In the genomic region with DNA sequence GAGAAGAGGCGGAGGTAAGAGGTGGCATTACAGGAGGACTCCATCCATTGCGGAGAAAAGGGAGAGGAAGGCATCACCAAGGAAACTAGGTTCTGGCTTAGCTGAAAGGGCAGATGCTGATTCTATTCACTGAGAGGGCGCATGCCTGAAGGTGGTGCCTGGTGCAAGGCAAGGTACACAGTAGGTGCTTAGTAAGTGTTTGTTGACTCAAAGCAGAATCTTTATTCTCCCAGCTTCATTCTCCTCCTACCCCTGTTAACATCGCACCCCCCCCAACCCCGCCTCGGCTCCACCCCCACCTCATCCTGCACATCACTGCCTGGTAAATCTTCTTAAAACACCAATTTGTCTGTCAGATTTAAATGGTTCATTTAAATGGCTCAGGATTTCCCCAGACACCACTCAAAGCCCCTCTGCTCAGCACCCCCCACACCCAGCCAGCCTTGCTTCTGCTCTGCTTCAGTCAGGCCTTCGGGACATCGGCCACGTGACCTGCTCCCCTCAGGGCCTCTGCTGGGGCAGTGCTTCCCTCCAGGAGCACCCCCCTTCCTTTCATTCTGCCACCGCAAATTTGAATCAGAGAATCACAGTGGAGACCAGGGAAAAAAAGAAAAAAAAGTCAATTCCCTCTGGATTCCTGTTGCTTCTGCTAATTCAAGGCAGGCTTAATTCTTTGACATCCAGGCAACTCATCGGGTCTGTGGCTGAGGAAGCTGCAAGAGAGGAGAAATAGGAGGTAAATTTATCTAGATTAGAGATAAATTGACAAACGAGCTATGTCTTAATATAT, we compare ENCODE assay signal across 1 cellular context.
TF ChIP-seq lines count a peak whose summit lies in the region.

No MANE protein-coding gene starts in this region.

TF ChIP-seq in GM23338, 12 proteins besides CTCF, POLR2A, EP300 and RAD21 (continued from another document):
- TF ChIP-seq STAT1 (IDR thresholded peaks at IDR 0.05; ENCODE audit: unreplicated experiment) (no peak), EZH2 (IDR thresholded peaks at IDR 0.05; ENCODE audit: low read depth, unreplicated experiment) (no peak), CREB1 (CRISPR knock-in tag; IDR thresholded peaks at IDR 0.05; ENCODE audit: low read depth) (no peak), ZNF331 (CRISPR knock-in tag; IDR thresholded peaks at IDR 0.05; ENCODE audit: low read depth) (no peak), JUNB (IDR thresholded peaks at IDR 0.05; ENCODE audit: unreplicated experiment) (no peak)
- TF ChIP-seq, protein P1, sequence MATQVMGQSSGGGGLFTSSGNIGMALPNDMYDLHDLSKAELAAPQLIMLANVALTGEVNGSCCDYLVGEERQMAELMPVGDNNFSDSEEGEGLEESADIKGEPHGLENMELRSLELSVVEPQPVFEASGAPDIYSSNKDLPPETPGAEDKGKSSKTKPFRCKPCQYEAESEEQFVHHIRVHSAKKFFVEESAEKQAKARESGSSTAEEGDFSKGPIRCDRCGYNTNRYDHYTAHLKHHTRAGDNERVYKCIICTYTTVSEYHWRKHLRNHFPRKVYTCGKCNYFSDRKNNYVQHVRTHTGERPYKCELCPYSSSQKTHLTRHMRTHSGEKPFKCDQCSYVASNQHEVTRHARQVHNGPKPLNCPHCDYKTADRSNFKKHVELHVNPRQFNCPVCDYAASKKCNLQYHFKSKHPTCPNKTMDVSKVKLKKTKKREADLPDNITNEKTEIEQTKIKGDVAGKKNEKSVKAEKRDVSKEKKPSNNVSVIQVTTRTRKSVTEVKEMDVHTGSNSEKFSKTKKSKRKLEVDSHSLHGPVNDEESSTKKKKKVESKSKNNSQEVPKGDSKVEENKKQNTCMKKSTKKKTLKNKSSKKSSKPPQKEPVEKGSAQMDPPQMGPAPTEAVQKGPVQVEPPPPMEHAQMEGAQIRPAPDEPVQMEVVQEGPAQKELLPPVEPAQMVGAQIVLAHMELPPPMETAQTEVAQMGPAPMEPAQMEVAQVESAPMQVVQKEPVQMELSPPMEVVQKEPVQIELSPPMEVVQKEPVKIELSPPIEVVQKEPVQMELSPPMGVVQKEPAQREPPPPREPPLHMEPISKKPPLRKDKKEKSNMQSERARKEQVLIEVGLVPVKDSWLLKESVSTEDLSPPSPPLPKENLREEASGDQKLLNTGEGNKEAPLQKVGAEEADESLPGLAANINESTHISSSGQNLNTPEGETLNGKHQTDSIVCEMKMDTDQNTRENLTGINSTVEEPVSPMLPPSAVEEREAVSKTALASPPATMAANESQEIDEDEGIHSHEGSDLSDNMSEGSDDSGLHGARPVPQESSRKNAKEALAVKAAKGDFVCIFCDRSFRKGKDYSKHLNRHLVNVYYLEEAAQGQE (IDR thresholded peaks at IDR 0.05; ENCODE audit: unreplicated experiment), result no peak
- TF ChIP-seq, protein P2, sequence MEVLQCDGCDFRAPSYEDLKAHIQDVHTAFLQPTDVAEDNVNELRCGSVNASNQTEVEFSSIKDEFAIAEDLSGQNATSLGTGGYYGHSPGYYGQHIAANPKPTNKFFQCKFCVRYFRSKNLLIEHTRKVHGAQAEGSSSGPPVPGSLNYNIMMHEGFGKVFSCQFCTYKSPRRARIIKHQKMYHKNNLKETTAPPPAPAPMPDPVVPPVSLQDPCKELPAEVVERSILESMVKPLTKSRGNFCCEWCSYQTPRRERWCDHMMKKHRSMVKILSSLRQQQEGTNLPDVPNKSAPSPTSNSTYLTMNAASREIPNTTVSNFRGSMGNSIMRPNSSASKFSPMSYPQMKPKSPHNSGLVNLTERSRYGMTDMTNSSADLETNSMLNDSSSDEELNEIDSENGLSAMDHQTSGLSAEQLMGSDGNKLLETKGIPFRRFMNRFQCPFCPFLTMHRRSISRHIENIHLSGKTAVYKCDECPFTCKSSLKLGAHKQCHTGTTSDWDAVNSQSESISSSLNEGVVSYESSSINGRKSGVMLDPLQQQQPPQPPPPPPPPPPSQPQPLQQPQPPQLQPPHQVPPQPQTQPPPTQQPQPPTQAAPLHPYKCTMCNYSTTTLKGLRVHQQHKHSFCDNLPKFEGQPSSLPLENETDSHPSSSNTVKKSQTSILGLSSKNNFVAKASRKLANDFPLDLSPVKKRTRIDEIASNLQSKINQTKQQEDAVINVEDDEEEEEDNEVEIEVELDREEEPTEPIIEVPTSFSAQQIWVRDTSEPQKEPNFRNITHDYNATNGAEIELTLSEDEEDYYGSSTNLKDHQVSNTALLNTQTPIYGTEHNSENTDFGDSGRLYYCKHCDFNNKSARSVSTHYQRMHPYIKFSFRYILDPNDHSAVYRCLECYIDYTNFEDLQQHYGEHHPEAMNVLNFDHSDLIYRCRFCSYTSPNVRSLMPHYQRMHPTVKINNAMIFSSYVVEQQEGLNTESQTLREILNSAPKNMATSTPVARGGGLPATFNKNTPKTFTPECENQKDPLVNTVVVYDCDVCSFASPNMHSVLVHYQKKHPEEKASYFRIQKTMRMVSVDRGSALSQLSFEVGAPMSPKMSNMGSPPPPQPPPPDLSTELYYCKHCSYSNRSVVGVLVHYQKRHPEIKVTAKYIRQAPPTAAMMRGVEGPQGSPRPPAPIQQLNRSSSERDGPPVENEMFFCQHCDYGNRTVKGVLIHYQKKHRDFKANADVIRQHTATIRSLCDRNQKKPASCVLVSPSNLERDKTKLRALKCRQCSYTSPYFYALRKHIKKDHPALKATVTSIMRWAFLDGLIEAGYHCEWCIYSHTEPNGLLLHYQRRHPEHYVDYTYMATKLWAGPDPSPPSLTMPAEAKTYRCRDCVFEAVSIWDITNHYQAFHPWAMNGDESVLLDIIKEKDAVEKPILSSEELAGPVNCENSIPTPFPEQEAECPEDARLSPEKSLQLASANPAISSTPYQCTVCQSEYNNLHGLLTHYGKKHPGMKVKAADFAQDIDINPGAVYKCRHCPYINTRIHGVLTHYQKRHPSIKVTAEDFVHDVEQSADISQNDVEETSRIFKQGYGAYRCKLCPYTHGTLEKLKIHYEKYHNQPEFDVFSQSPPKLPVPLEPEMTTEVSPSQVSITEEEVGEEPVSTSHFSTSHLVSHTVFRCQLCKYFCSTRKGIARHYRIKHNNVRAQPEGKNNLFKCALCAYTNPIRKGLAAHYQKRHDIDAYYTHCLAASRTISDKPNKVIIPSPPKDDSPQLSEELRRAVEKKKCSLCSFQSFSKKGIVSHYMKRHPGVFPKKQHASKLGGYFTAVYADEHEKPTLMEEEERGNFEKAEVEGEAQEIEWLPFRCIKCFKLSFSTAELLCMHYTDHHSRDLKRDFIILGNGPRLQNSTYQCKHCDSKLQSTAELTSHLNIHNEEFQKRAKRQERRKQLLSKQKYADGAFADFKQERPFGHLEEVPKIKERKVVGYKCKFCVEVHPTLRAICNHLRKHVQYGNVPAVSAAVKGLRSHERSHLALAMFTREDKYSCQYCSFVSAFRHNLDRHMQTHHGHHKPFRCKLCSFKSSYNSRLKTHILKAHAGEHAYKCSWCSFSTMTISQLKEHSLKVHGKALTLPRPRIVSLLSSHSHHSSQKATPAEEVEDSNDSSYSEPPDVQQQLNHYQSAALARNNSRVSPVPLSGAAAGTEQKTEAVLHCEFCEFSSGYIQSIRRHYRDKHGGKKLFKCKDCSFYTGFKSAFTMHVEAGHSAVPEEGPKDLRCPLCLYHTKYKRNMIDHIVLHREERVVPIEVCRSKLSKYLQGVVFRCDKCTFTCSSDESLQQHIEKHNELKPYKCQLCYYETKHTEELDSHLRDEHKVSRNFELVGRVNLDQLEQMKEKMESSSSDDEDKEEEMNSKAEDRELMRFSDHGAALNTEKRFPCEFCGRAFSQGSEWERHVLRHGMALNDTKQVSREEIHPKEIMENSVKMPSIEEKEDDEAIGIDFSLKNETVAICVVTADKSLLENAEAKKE (CRISPR knock-in tag; IDR thresholded peaks at IDR 0.05), result no peak
- TF ChIP-seq, protein P3, sequence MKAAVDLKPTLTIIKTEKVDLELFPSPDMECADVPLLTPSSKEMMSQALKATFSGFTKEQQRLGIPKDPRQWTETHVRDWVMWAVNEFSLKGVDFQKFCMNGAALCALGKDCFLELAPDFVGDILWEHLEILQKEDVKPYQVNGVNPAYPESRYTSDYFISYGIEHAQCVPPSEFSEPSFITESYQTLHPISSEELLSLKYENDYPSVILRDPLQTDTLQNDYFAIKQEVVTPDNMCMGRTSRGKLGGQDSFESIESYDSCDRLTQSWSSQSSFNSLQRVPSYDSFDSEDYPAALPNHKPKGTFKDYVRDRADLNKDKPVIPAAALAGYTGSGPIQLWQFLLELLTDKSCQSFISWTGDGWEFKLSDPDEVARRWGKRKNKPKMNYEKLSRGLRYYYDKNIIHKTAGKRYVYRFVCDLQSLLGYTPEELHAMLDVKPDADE (IDR thresholded peaks at IDR 0.05), result no peak
TF ChIP-seq in GM23338: peak in this region for 0.
